Comparison of ENCODE assay signal across 2 cellular contexts in genomic region chr11:64603411-64604110, GRCh38.
A peak's percentile ranks its signal among the peaks of the same experiment; 100 is the strongest.
TF ChIP-seq lines count a peak whose summit lies in the region.

No MANE protein-coding gene starts in this region.

TF ChIP-seq in HepG2, 621 proteins besides CTCF, POLR2A, EP300 and RAD21:
- TF ChIP-seq AHR (CRISPR knock-in tag; IDR thresholded peaks at IDR 0.05), result no peak
- TF ChIP-seq ZNF687 (CRISPR knock-in tag; IDR thresholded peaks at IDR 0.05), result 0 out of 2 replicates have a peak, but pooled peaks have one; percentile 2

TF ChIP-seq in neural cell, 6 proteins besides CTCF, POLR2A, EP300 and RAD21:
- TF ChIP-seq EZH2 (IDR thresholded peaks at IDR 0.05; ENCODE audit: borderline replicate concordance, insufficient read depth, low read length, poor library complexity, severe bottlenecking), result no peak
- TF ChIP-seq POLR2AphosphoS5 (IDR thresholded peaks at IDR 0.05), result peak; percentile 12
- TF ChIP-seq MXI1 (conservative IDR thresholded peaks at IDR 0.05; ENCODE audit: poor library complexity, severe bottlenecking), result no peak
